In the genomic region with DNA sequence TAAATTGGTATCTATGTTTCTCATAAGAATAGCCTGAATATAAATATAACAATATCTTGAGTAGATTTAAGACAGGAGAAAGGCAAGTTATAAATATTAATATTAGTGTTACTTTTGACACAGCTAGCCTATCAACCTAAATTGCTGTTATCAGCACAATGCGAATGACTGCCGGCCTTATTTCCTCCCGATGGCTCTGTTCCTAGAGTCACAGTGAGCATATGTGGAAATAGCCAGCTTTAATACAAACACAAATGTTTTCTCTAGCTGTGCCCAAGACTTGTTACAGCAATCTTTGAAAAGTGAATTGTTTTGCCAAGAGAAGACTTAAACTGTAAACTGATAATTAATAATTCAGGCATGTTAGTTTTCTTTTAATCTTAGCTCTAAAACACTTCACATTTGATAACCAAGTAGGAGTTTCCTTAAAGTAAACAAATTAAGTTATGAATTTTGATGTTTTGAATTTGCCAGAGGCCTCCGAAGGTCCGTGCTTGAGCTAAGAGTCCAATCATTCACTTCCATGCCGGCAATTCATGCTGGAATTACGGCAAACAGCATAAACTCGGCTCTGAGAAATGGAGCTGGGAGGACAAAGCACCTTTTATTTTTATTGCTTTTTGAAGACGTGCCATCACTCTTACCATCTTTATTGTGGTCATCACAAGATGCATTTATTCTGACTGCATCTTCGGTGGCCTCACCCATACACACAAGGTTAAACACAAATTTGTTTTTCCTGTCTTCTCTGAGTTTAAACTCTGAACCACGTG, we compare ENCODE assay signal across 19 cellular contexts.
DNase-seq lines count a peak whose midpoint lies in the region; ATAC-seq and TF ChIP-seq lines count a peak whose summit lies in the region.
"Had no signal": no experiment of that assay in that cellular context is flagged by ENCODE, and none has a peak within 500 bp of the region (broad histone marks: within the 10 kb centered on the region; RNA-seq: fewer than 3 reads in every experiment).

No MANE protein-coding gene starts in this region.

- no peak for TF ChIP-seq CTCF in Panc1 (IDR thresholded peaks at IDR 0.05)

- no peak overlapping the region for H3K4me3 Mint-ChIP-seq in activated T-cell treated with anti-CD3 and anti-CD28 coated beads, Interleukin-2, amount 50 U/mL, for 4 hours
- H3K4me3 Mint-ChIP-seq: B cell, WTC11 had no signal

- H3K27me3 ChIP-seq in Panc1 (ENCODE audit: control insufficient read depth, insufficient read depth, low read length): no peaks in the 10 kb centered on the region
- H3K27me3 ChIP-seq in neuronal stem cell (ENCODE audit: control insufficient read depth in 3 of 3, insufficient read depth in 3 of 3, low read depth in 1 of 3, low read length in 3 of 3): no peaks in the 10 kb centered on the region
- H3K27me3 ChIP-seq: Peyer's patch had no signal

- no peaks in the 10 kb centered on the region for H3K27me3 Mint-ChIP-seq in activated T-cell treated with anti-CD3 and anti-CD28 coated beads, Interleukin-2, amount 50 U/mL, for 4 hours (ENCODE audit: low read depth)
- H3K27me3 Mint-ChIP-seq: B cell had no signal

- peak overlapping the region; percentile 67 for H2AFZ ChIP-seq in neuronal stem cell (ENCODE audit: low read length)

- H4K8ac ChIP-seq in neuronal stem cell (ENCODE audit: low read depth, low read length): no peak overlapping the region

- H3K9ac ChIP-seq in neuronal stem cell (ENCODE audit: low read depth, low read length, poor library complexity): no peak overlapping the region

- no peaks in the 10 kb centered on the region for H3K36me3 ChIP-seq in Panc1 (ENCODE audit: control insufficient read depth, insufficient read depth, low read length)
- no peaks in the 10 kb centered on the region for H3K36me3 ChIP-seq in neuronal stem cell (replicated peaks in 1 of 2; ENCODE audit: control insufficient read depth in 2 of 2, insufficient read depth in 2 of 2, low read length in 2 of 2)
- H3K36me3 ChIP-seq: Peyer's patch had no signal

- H3K18ac ChIP-seq in neuronal stem cell (ENCODE audit: low read length): no peak overlapping the region

- H4K91ac ChIP-seq in neuronal stem cell (ENCODE audit: low read depth, low read length, poor library complexity): no peak overlapping the region

- H2BK15ac ChIP-seq in neuronal stem cell (ENCODE audit: low read length): no peak overlapping the region

- no peaks in the 10 kb centered on the region for H3K9me3 Mint-ChIP-seq in activated T-cell treated with anti-CD3 and anti-CD28 coated beads, Interleukin-2, amount 50 U/mL, for 4 hours
- H3K9me3 Mint-ChIP-seq: activated T-helper 2 cell treated with anti-CD3 and anti-CD28 coated beads, Interferon-gamma antibody, Interleukin-2, Interleukin-4, amounts not matched to agents 10 μg/mL and 5 μg/mL and 100 μg/mL, durations not matched to agents 14 hours and 24 hours and 36 hours had no signal

- H3K4me1 Mint-ChIP-seq in activated T-cell treated with anti-CD3 and anti-CD28 coated beads, Interleukin-2, amount 50 U/mL, for 4 hours (ENCODE audit: low read depth): peaks cover 2% of the 10 kb centered on the region

- intact Hi-C loops in Panc1 (cut with micrococcal nuclease; ENCODE audit: unreplicated experiment): no loop called here

- H3K27ac ChIP-seq in Panc1 (ENCODE audit: low read length) (peak overlapping the region; percentile 65), neuronal stem cell (replicated peaks; ENCODE audit: low read length) (no peak overlapping the region)
- H3K27ac ChIP-seq: epithelial cell of prostate, Peyer's patch, psoas muscle had no signal

- H3K4me3 ChIP-seq in Panc1 (ENCODE audit: low read depth in 2 of 2, low read length in 2 of 2): peak overlapping the region; percentile 7 to 21
- no peak overlapping the region for H3K4me3 ChIP-seq in neuronal stem cell (ENCODE audit: low read length in 2 of 2)
- H3K4me3 ChIP-seq: Peyer's patch, psoas muscle had no signal

- BruUV-seq in Panc1 (replicated peaks; lab: Mats Ljungman, UMichigan): no TSS peak

- H3K4ac ChIP-seq in neuronal stem cell (ENCODE audit: low read length): no peak overlapping the region

- peak; percentile 68; the same call in 1 of the 2 replicates for ATAC-seq in Panc1
- ATAC-seq in activated T-cell treated with anti-CD3 and anti-CD28 coated beads, Interleukin-2, amount 50 U/mL, for 4 hours: no peak
- ATAC-seq: psoas muscle, WTC11 had no signal

- peak; percentile 9 for DNase-seq in GM03348 (ENCODE audit: low spot score)
- no peak for DNase-seq in Panc1 (ENCODE audit: low read depth, low spot score)
- peak; percentile 41 for DNase-seq in fibroblast of peridontal ligament (ENCODE audit: extremely low read depth)
- DNase-seq in neuronal stem cell (ENCODE audit: low spot score): no peak
- DNase-seq in activated T-cell treated with anti-CD3 and anti-CD28 coated beads, Interleukin-2, amount 50 U/mL, for 4 hours: no peak
- DNase-seq in NCI-H510A (lab: John Stamatoyannopoulos, UW): no peak
- DNase-seq in activated CD4-positive, alpha-beta T cell treated with anti-CD3 and anti-CD28 coated beads, Interleukin-2, amount 50 U/mL, for 4 hours: no peak
- DNase-seq in HUDEP-2 (lab: John Stamatoyannopoulos, UW; ENCODE audit: unreplicated experiment in 76 of 76): no peak
- DNase-seq: amniotic stem cell; hippocampal formation; NCI-H2081 treated with DMSO at 0.1 percent for 48 hours; NCI-H774; Peyer's patch; psoas muscle; stimulated activated CD4-positive, alpha-beta T cell treated with anti-CD3 and anti-CD28 coated beads, Interleukin-12 subunit alpha, Interleukin-12 subunit beta, amount 100 ng/mL, for 4 hours had no signal

- H2BK12ac ChIP-seq in neuronal stem cell (ENCODE audit: low read length): no peak overlapping the region

- no peaks in the 10 kb centered on the region for H3K36me3 Mint-ChIP-seq in activated T-cell treated with anti-CD3 and anti-CD28 coated beads, Interleukin-2, amount 50 U/mL, for 4 hours (ENCODE audit: insufficient read depth)

- no peak overlapping the region for H3K4me2 ChIP-seq in neuronal stem cell (ENCODE audit: insufficient read depth, low read length, poor library complexity, severe bottlenecking)

- POLR2A ChIA-PET in Panc1 (lab: Charles Lee): no interaction called here

- H2BK5ac ChIP-seq in neuronal stem cell (ENCODE audit: low read length): no peak overlapping the region

- no peak overlapping the region for H2BK120ac ChIP-seq in neuronal stem cell (ENCODE audit: low read depth, low read length)

- in situ Hi-C loops in Panc1 (cut with HindIII; ENCODE audit: low pct_unique_long_range_greater_than_20kb, low sequenced_read_pairs): no loop called here

- H2AK5ac ChIP-seq in neuronal stem cell (ENCODE audit: low read depth, low read length): no peak overlapping the region

- H3K23ac ChIP-seq in neuronal stem cell (ENCODE audit: low read depth, low read length, poor library complexity): no peak overlapping the region

- H3K4me1 ChIP-seq in Panc1 (ENCODE audit: control insufficient read depth, insufficient read depth, low read length) (peaks cover 9% of the 10 kb centered on the region), neuronal stem cell (ENCODE audit: control insufficient read depth in 2 of 2, insufficient read depth in 1 of 2, low read depth in 1 of 2, low read length in 2 of 2) (peaks cover 0 to 4% of the 10 kb centered on the region in 2 donors)
- H3K4me1 ChIP-seq: Peyer's patch, psoas muscle had no signal

- WGBS in neuronal stem cell (ENCODE audit: extremely low coverage in 2 of 2, insufficient read length in 2 of 2, insufficient replicate concordance in 1 of 2), 2 donors: no CpG with 5 or more reads among the region's 11 CpGs

- H3K9me3 ChIP-seq in Panc1 (ENCODE audit: control insufficient read depth, insufficient read depth, low read depth, low read length): no peaks in the 10 kb centered on the region
- H3K9me3 ChIP-seq in neuronal stem cell (replicated peaks in 1 of 2; ENCODE audit: control insufficient read depth in 2 of 2, insufficient read depth in 1 of 2, low read depth in 1 of 2, low read length in 2 of 2): peaks cover 0 to 4% of the 10 kb centered on the region in 2 donors
- H3K9me3 ChIP-seq: Peyer's patch, psoas muscle had no signal

- H3K79me1 ChIP-seq in neuronal stem cell (ENCODE audit: low read depth, low read length): no peaks in the 10 kb centered on the region

- H3K14ac ChIP-seq in neuronal stem cell (ENCODE audit: low read length): no peak overlapping the region

- CTCF ChIA-PET in Panc1 (lab: Charles Lee): interaction anchor here (0.5 kb wide), 1 partner anchor 789 kb away, joined by 8 read pairs; no protein-coding TSS in a partner anchor

Comparison
In these comparisons a context has a peak if more than half of its experiments do, and no peak if none do; other contexts are left out.
1. DNase-seq: peak in GM03348 (single experiment) and fibroblast of peridontal ligament (single experiment); none in Panc1 (single experiment), neuronal stem cell (single experiment), activated T-cell treated with anti-CD3 and anti-CD28 coated beads, Interleukin-2, amount 50 U/mL, for 4 hours (single experiment), NCI-H510A (single experiment), activated CD4-positive, alpha-beta T cell treated with anti-CD3 and anti-CD28 coated beads, Interleukin-2, amount 50 U/mL, for 4 hours (0 of 2) and HUDEP-2 (0 of 76).
2. H3K4me3 ChIP-seq: peak in Panc1 (2 of 2); none in neuronal stem cell (0 of 2).